In genomic region chr15:80674245-80674614, GRCh38 we compare ENCODE assay signal across 18 cellular contexts. TPM values are rescaled to one million over a fixed set of nuclear protein-coding genes. Genes with fewer than 3 reads are reported as not detected.
DNase-seq lines count a peak whose midpoint lies in the region; ATAC-seq, FAIRE-seq and TF ChIP-seq lines count a peak whose summit lies in the region.
"Had no signal": no experiment of that assay in that cellular context is flagged by ENCODE, and none has a peak within 500 bp of the region (broad histone marks: within the 10 kb centered on the region; RNA-seq: fewer than 3 reads in every experiment).

No MANE protein-coding gene starts in this region.

- H3K27me3 ChIP-seq in CD8-positive, alpha-beta memory T cell (ENCODE audit: insufficient read depth, low read length, poor library complexity, severe bottlenecking) = peaks cover 4% of the 10 kb centered on the region
- H3K27me3 ChIP-seq: SJSA1 had no signal

- DNase-seq in Calu3 (peak; percentile 36), UCSD-AML1 (lab: John Stamatoyannopoulos, UW; ENCODE audit: unreplicated experiment) (peak; percentile 15), fibroblast of villous mesenchyme (ENCODE audit: low read depth) (peak; percentile 67), RCC 7860 (ENCODE audit: low spot score) (no peak)
- no peak for DNase-seq in activated CD4-positive, alpha-beta memory T cell treated with anti-CD3 and anti-CD28 coated beads for 36 hours
- no peak for DNase-seq in CD8-positive, alpha-beta memory T cell
- DNase-seq: activated CD4-positive, alpha-beta T cell treated with anti-CD3 and anti-CD28 coated beads for 48 hours; activated naive CD8-positive, alpha-beta T cell treated with anti-CD3 and anti-CD28 coated beads, Interleukin-2, amount 10 ng/mL, durations not matched to agents 7 days and 5 days; activated T-cell treated with anti-CD3 and anti-CD28 coated beads, Interleukin-2, amount 50 U/mL, for 24 hours; islet precursor cell; NCI-H146; T-helper 9 cell had no signal

- no peaks in the 10 kb centered on the region for H3K36me3 ChIP-seq in CD8-positive, alpha-beta memory T cell (ENCODE audit: insufficient read depth, low read length)
- H3K36me3 ChIP-seq: SJSA1 had no signal

- peak overlapping the region; percentile 72 for H3K27ac Mint-ChIP-seq in Calu3 (ENCODE audit: unreplicated experiment)
- H3K27ac Mint-ChIP-seq in activated CD4-positive, alpha-beta memory T cell treated with anti-CD3 and anti-CD28 coated beads for 36 hours = no peak overlapping the region
- H3K27ac Mint-ChIP-seq in CD8-positive, alpha-beta memory T cell = no peak overlapping the region
- H3K27ac Mint-ChIP-seq: activated naive CD8-positive, alpha-beta T cell treated with anti-CD3 and anti-CD28 coated beads, Interleukin-2, amount 10 ng/mL, durations not matched to agents 7 days and 5 days; activated T-cell treated with anti-CD3 and anti-CD28 coated beads, Interleukin-2, amount 50 U/mL, for 24 hours; memory B cell; nephron had no signal

- BruUV-seq in Calu3 (replicated peaks; lab: Mats Ljungman, UMichigan) = no TSS peak

- no peak overlapping the region for H3K4me3 ChIP-seq in fibroblast of villous mesenchyme (ENCODE audit: low read depth, low read length)
- no peak overlapping the region for H3K4me3 ChIP-seq in CD8-positive, alpha-beta memory T cell (ENCODE audit: low read length)
- H3K4me3 ChIP-seq: SJSA1 had no signal

- H3K36me3 Mint-ChIP-seq in Calu3 (ENCODE audit: insufficient read depth, unreplicated experiment) = no peaks in the 10 kb centered on the region
- H3K36me3 Mint-ChIP-seq in activated CD4-positive, alpha-beta memory T cell treated with anti-CD3 and anti-CD28 coated beads for 36 hours = no peaks in the 10 kb centered on the region
- peaks cover 0 to 2% (median 0%) of the 10 kb centered on the region in 3 donors for H3K36me3 Mint-ChIP-seq in CD8-positive, alpha-beta memory T cell
- H3K36me3 Mint-ChIP-seq: activated naive CD8-positive, alpha-beta T cell treated with anti-CD3 and anti-CD28 coated beads, Interleukin-2, amount 10 ng/mL, durations not matched to agents 7 days and 5 days; memory B cell had no signal

- no peak overlapping the region for H3K27ac ChIP-seq in CD8-positive, alpha-beta memory T cell (ENCODE audit: low read depth, low read length)
- H3K27ac ChIP-seq: SJSA1 had no signal

- intact Hi-C loops in Calu3 (cut with micrococcal nuclease; ENCODE audit: unreplicated experiment) = no loop called here
- intact Hi-C loops in activated CD4-positive, alpha-beta memory T cell treated with anti-CD3 and anti-CD28 coated beads for 36 hours (cut with micrococcal nuclease) = no loop called here

- H3K4me1 ChIP-seq in CD8-positive, alpha-beta memory T cell (ENCODE audit: insufficient read depth, low read length) = no peaks in the 10 kb centered on the region
- H3K4me1 ChIP-seq: SJSA1 had no signal

- peaks cover 58% of the 10 kb centered on the region for H3K4me1 Mint-ChIP-seq in Calu3 (ENCODE audit: low read depth, unreplicated experiment)
- H3K4me1 Mint-ChIP-seq in activated CD4-positive, alpha-beta memory T cell treated with anti-CD3 and anti-CD28 coated beads for 36 hours (ENCODE audit: low read depth) = peaks cover under 1% of the 10 kb centered on the region
- peaks cover 0 to under 1% (median under 1%) of the 10 kb centered on the region in 3 donors for H3K4me1 Mint-ChIP-seq in CD8-positive, alpha-beta memory T cell
- H3K4me1 Mint-ChIP-seq: activated naive CD8-positive, alpha-beta T cell treated with anti-CD3 and anti-CD28 coated beads, Interleukin-2, amount 10 ng/mL, durations not matched to agents 7 days and 5 days; central memory CD8-positive, alpha-beta T cell; memory B cell had no signal

- H3K9me3 ChIP-seq in CD8-positive, alpha-beta memory T cell (ENCODE audit: low read length) = no peaks in the 10 kb centered on the region
- H3K9me3 ChIP-seq: SJSA1 had no signal

- H3K27me3 Mint-ChIP-seq in Calu3 (ENCODE audit: unreplicated experiment) = no peaks in the 10 kb centered on the region
- peaks cover 20% of the 10 kb centered on the region for H3K27me3 Mint-ChIP-seq in activated CD4-positive, alpha-beta memory T cell treated with anti-CD3 and anti-CD28 coated beads for 36 hours
- H3K27me3 Mint-ChIP-seq in CD8-positive, alpha-beta memory T cell = peaks cover 14 to 32% of the 10 kb centered on the region in 2 donors

- CTCF ChIA-PET in Calu3 (lab: Charles Lee) = interaction anchor here (0.7 to 2.3 kb wide), 5 partner anchors 22 to 107 kb away, joined by 3 to 19 read pairs (median 4); no protein-coding TSS in a partner anchor
- CTCF ChIA-PET in activated CD4-positive, alpha-beta memory T cell treated with anti-CD3 and anti-CD28 coated beads for 36 hours (lab: Charles Lee) = no interaction called here
- CTCF ChIA-PET in CD8-positive, alpha-beta memory T cell (lab: Charles Lee) = no interaction called here

- no peak for TF ChIP-seq CTCF in Calu3 (IDR thresholded peaks at IDR 0.05; ENCODE audit: unreplicated experiment)
- TF ChIP-seq CTCF in fibroblast of villous mesenchyme (IDR thresholded peaks at IDR 0.05; ENCODE audit: insufficient read depth, low read depth, low read length) = no peak

- FAIRE-seq in RCC 7860 (lab: Jason Lieb, UNC) = no peak

- peak; percentile 50 for ATAC-seq in HG02610 (IDR thresholded peaks at IDR 0.05; ENCODE audit: unreplicated experiment)
- no peak for ATAC-seq in GM19455 (IDR thresholded peaks at IDR 0.05; ENCODE audit: unreplicated experiment)

- H3K9me3 Mint-ChIP-seq in Calu3 (ENCODE audit: low read depth, unreplicated experiment) = peaks cover 2% of the 10 kb centered on the region
- no peaks in the 10 kb centered on the region for H3K9me3 Mint-ChIP-seq in activated CD4-positive, alpha-beta memory T cell treated with anti-CD3 and anti-CD28 coated beads for 36 hours
- H3K9me3 Mint-ChIP-seq in CD8-positive, alpha-beta memory T cell = no peaks in the 10 kb centered on the region
- H3K9me3 Mint-ChIP-seq: activated naive CD8-positive, alpha-beta T cell treated with anti-CD3 and anti-CD28 coated beads, Interleukin-2, amount 10 ng/mL, durations not matched to agents 7 days and 5 days; activated T-cell treated with anti-CD3 and anti-CD28 coated beads, Interleukin-2, amount 50 U/mL, for 24 hours; central memory CD8-positive, alpha-beta T cell; memory B cell had no signal

- H3K4me3 Mint-ChIP-seq in Calu3 (ENCODE audit: low read depth, unreplicated experiment) = no peak overlapping the region
- no peak overlapping the region for H3K4me3 Mint-ChIP-seq in activated CD4-positive, alpha-beta memory T cell treated with anti-CD3 and anti-CD28 coated beads for 36 hours
- no peak overlapping the region for H3K4me3 Mint-ChIP-seq in CD8-positive, alpha-beta memory T cell
- H3K4me3 Mint-ChIP-seq: activated naive CD8-positive, alpha-beta T cell treated with anti-CD3 and anti-CD28 coated beads, Interleukin-2, amount 10 ng/mL, durations not matched to agents 7 days and 5 days; activated T-cell treated with anti-CD3 and anti-CD28 coated beads, Interleukin-2, amount 50 U/mL, for 24 hours; central memory CD8-positive, alpha-beta T cell; memory B cell; nephron had no signal

- POLR2A ChIA-PET in activated CD4-positive, alpha-beta memory T cell treated with anti-CD3 and anti-CD28 coated beads for 36 hours (lab: Charles Lee) = no interaction called here
- POLR2A ChIA-PET in CD8-positive, alpha-beta memory T cell (lab: Charles Lee) = no interaction called here

RNA-seq across cellular contexts. Expression of gene ABHD17C, which starts 20.9 kb away (rescaled TPM):
- total RNA-seq in Calu3 (2022) (69.4 and 69.7 TPM in 2 replicates), fibroblast of villous mesenchyme (10.0 and 12.1 TPM in 2 replicates)
- 1 to 10 TPM; 6.1 to 9.0 TPM for total RNA-seq in activated CD4-positive, alpha-beta memory T cell treated with anti-CD3 and anti-CD28 coated beads for 36 hours
- total RNA-seq in CD8-positive, alpha-beta memory T cell = 1 to 10 TPM; 5.6 to 6.3 TPM
- polyA plus RNA-seq in CD8-positive, alpha-beta memory T cell = 3.1 TPM

Comparison
In these comparisons a context has a peak if more than half of its experiments do, and no peak if none do; other contexts are left out.
1. DNase-seq: peak in Calu3 (single experiment), UCSD-AML1 (single experiment) and fibroblast of villous mesenchyme (single experiment); none in activated CD4-positive, alpha-beta memory T cell treated with anti-CD3 and anti-CD28 coated beads for 36 hours (single experiment), RCC 7860 (single experiment) and CD8-positive, alpha-beta memory T cell (0 of 5).